2 cellular contexts compared by ENCODE assay signal in genomic region chr18:56315363-56315762, GRCh38.
TF ChIP-seq lines count a peak whose summit lies in the region.

No MANE protein-coding gene starts in this region.

TF ChIP-seq in SK-N-SH treated with all-trans-retinoic acid at 6 μM for 48 hours, 23 proteins besides CTCF, POLR2A, EP300 and RAD21 (continued from another document):
- no peak for TF ChIP-seq PATZ1 (CRISPR knock-in tag; IDR thresholded peaks at IDR 0.05; ENCODE audit: borderline replicate concordance)
- no peak for TF ChIP-seq ZNF70 (CRISPR knock-in tag; IDR thresholded peaks at IDR 0.05)
- no peak for TF ChIP-seq OSR1 (CRISPR knock-in tag; IDR thresholded peaks at IDR 0.05)
- TF ChIP-seq ESRRG (CRISPR knock-in tag; IDR thresholded peaks at IDR 0.05): no peak
- TF ChIP-seq GLIS3 (CRISPR knock-in tag; IDR thresholded peaks at IDR 0.05): no peak
- TF ChIP-seq ZFP3 (CRISPR knock-in tag; IDR thresholded peaks at IDR 0.05): no peak
- TF ChIP-seq POU6F1 (CRISPR knock-in tag; IDR thresholded peaks at IDR 0.05; ENCODE audit: borderline replicate concordance, low read depth): no peak
- TF ChIP-seq ZNF565 (CRISPR knock-in tag; conservative IDR thresholded peaks at IDR 0.05; ENCODE audit: low read depth): no peak
- no peak for TF ChIP-seq SNAI2 (CRISPR knock-in tag; IDR thresholded peaks at IDR 0.05)
- TF ChIP-seq TCF4 (CRISPR knock-in tag; IDR thresholded peaks at IDR 0.05; ENCODE audit: borderline replicate concordance): no peak
- TF ChIP-seq ZFP30 (CRISPR knock-in tag; IDR thresholded peaks at IDR 0.05): no peak
- TF ChIP-seq PPARA (CRISPR knock-in tag; IDR thresholded peaks at IDR 0.05; ENCODE audit: borderline replicate concordance): no peak
- TF ChIP-seq CREB5 (CRISPR knock-in tag; IDR thresholded peaks at IDR 0.05; ENCODE audit: low read depth): no peak
- TF ChIP-seq RARB (CRISPR knock-in tag; IDR thresholded peaks at IDR 0.05): no peak
- no peak for TF ChIP-seq ISL1 (CRISPR knock-in tag; IDR thresholded peaks at IDR 0.05)
- no peak for TF ChIP-seq BACH2 (CRISPR knock-in tag; IDR thresholded peaks at IDR 0.05; ENCODE audit: borderline replicate concordance)
TF ChIP-seq in SK-N-SH treated with all-trans-retinoic acid at 6 μM for 48 hours: peak in this region for 0.

TF ChIP-seq in SK-N-SH, 30 proteins besides CTCF, POLR2A, EP300 and RAD21 (continued from another document):
- TF ChIP-seq MAX (IDR thresholded peaks at IDR 0.05; ENCODE audit: low read depth): no peak
- no peak for TF ChIP-seq TAF1 (IDR thresholded peaks at IDR 0.05; ENCODE audit: borderline replicate concordance, low read depth, low read length)
- no peak for TF ChIP-seq CHD2 (IDR thresholded peaks at IDR 0.05; ENCODE audit: low read length, partially characterized antibody)
- TF ChIP-seq SIN3A (IDR thresholded peaks at IDR 0.05; ENCODE audit: borderline replicate concordance, low read depth, low read length): no peak
- TF ChIP-seq IRF3 (IDR thresholded peaks at IDR 0.05; ENCODE audit: low read depth, low read length): no peak
- no peak for TF ChIP-seq ELF1 (IDR thresholded peaks at IDR 0.05)
- no peak for TF ChIP-seq USF1 (IDR thresholded peaks at IDR 0.05; ENCODE audit: borderline replicate concordance, low read depth)
- TF ChIP-seq YY1 (IDR thresholded peaks at IDR 0.05; ENCODE audit: low read depth): no peak
- TF ChIP-seq JUND (IDR thresholded peaks at IDR 0.05): no peak
